In genomic region chr9:26892251-26893029, GRCh38 we compare ENCODE assay signal across 1 cellular context.
TF ChIP-seq lines count a peak whose summit lies in the region.

CAAP1 (minus strand) TSS chr9:26892802; CDS start chr9:26892715, 87 bp downstream.

TF ChIP-seq in HepG2, 621 proteins besides CTCF, POLR2A, EP300 and RAD21 (continued from another document and continues in another):
- TF ChIP-seq MED8 (CRISPR knock-in tag; IDR thresholded peaks at IDR 0.05; ENCODE audit: insufficient replicate concordance) (peak; percentile 81), KAT7 (CRISPR knock-in tag; IDR thresholded peaks at IDR 0.05; ENCODE audit: borderline replicate concordance) (peak; percentile 94; the same call in 1 of the 2 replicates), SMAD3 (CRISPR knock-in tag; IDR thresholded peaks at IDR 0.05) (peak; percentile 65; the same call in 1 of the 2 replicates), DNMT1 (CRISPR knock-in tag; IDR thresholded peaks at IDR 0.05) (0 out of 2 replicates have a peak, but pooled peaks have one; percentile 69), HIVEP1 (CRISPR knock-in tag; IDR thresholded peaks at IDR 0.05) (peak; percentile 91), ZNF292 (CRISPR knock-in tag; IDR thresholded peaks at IDR 0.05; ENCODE audit: borderline replicate concordance, low read depth) (peak; percentile 83; the same call in 1 of the 2 replicates), ZNF678 (CRISPR knock-in tag; IDR thresholded peaks at IDR 0.05) (0 out of 2 replicates have a peak, but pooled peaks have one; percentile 18), NCOA2 (CRISPR knock-in tag; IDR thresholded peaks at IDR 0.05) (peak; percentile 23; the same call in 1 of the 2 replicates), ZSCAN29 (CRISPR knock-in tag; conservative IDR thresholded peaks at IDR 0.05) (peak; percentile 79), DDIT3 (CRISPR knock-in tag; IDR thresholded peaks at IDR 0.05) (no peak), MBD4 (IDR thresholded peaks at IDR 0.05; ENCODE audit: borderline replicate concordance, low read length) (no peak), KLF9 (CRISPR knock-in tag; IDR thresholded peaks at IDR 0.05; ENCODE audit: low read depth) (no peak), ZNF616 (CRISPR knock-in tag; IDR thresholded peaks at IDR 0.05; ENCODE audit: low read depth) (0 out of 2 replicates have a peak, but pooled peaks have one; percentile 55), CCAR2 (optimal IDR thresholded peaks at IDR 0.05; ENCODE audit: low read depth, low read length) (no peak), TFDP1 (CRISPR knock-in tag; IDR thresholded peaks at IDR 0.05; ENCODE audit: borderline replicate concordance) (peak; percentile 76; the same call in 1 of the 2 replicates), KDM3A (CRISPR knock-in tag; IDR thresholded peaks at IDR 0.05; ENCODE audit: low read depth) (peak; percentile 55; the same call in 1 of the 2 replicates), ZNF207 (IDR thresholded peaks at IDR 0.05; ENCODE audit: borderline replicate concordance) (no peak), SMARCC2 (IDR thresholded peaks at IDR 0.05) (no peak), ZKSCAN5 (CRISPR knock-in tag; IDR thresholded peaks at IDR 0.05) (peak; percentile 63; the same call in 1 of the 2 replicates), NR2C2 (CRISPR knock-in tag; IDR thresholded peaks at IDR 0.05; ENCODE audit: borderline replicate concordance) (peak; percentile 85), ZNF441 (CRISPR knock-in tag; IDR thresholded peaks at IDR 0.05; ENCODE audit: borderline replicate concordance) (peak; percentile 79; the same call in 1 of the 2 replicates), ZNF503 (CRISPR knock-in tag; IDR thresholded peaks at IDR 0.05) (peak; percentile 60), RARG (CRISPR knock-in tag; IDR thresholded peaks at IDR 0.05; ENCODE audit: low read depth) (peak; percentile 34; the same call in 1 of the 2 replicates), SNAPC4 (CRISPR knock-in tag; IDR thresholded peaks at IDR 0.05) (no peak), ZNF614 (CRISPR knock-in tag; IDR thresholded peaks at IDR 0.05; ENCODE audit: borderline replicate concordance) (peak; percentile 79; the same call in 1 of the 2 replicates), ARID2 (CRISPR knock-in tag; IDR thresholded peaks at IDR 0.05; ENCODE audit: borderline replicate concordance) (peak; percentile 83; the same call in 1 of the 2 replicates), AFF4 (CRISPR knock-in tag; IDR thresholded peaks at IDR 0.05) (no peak), ZFP91 (CRISPR knock-in tag; IDR thresholded peaks at IDR 0.05; ENCODE audit: borderline replicate concordance) (peak; percentile 96), THAP9 (CRISPR knock-in tag; IDR thresholded peaks at IDR 0.05; ENCODE audit: borderline replicate concordance) (peak; percentile 94), ZSCAN21 (CRISPR knock-in tag; IDR thresholded peaks at IDR 0.05; ENCODE audit: borderline replicate concordance) (peak; percentile 93), PHF5A (CRISPR knock-in tag; IDR thresholded peaks at IDR 0.05; ENCODE audit: low read depth, unreplicated experiment) (peak; percentile 73), ZBTB26 (CRISPR knock-in tag; IDR thresholded peaks at IDR 0.05; ENCODE audit: borderline replicate concordance) (0 out of 2 replicates have a peak, but pooled peaks have one; percentile 60), ZBTB39 (CRISPR knock-in tag; IDR thresholded peaks at IDR 0.05) (no peak), TGIF2 (CRISPR knock-in tag; IDR thresholded peaks at IDR 0.05) (peak; percentile 88; the same call in 1 of the 2 replicates), ZNF17 (CRISPR knock-in tag; IDR thresholded peaks at IDR 0.05) (no peak), ZBTB7A (CRISPR knock-in tag; IDR thresholded peaks at IDR 0.05) (no peak), SNAPC5 (CRISPR knock-in tag; IDR thresholded peaks at IDR 0.05; ENCODE audit: borderline replicate concordance) (no peak)
